ENCODE assay signal across 8 cellular contexts in genomic region chr1:211259596-211260126, GRCh38. TPM values are rescaled to one million over a fixed set of nuclear protein-coding genes. Genes with fewer than 3 reads are reported as not detected.
DNase-seq lines count a peak whose midpoint lies in the region; ATAC-seq, FAIRE-seq and TF ChIP-seq lines count a peak whose summit lies in the region.

No MANE protein-coding gene starts in this region.

- peak; percentile 6 for TF ChIP-seq CTCF in brain microvascular endothelial cell (IDR thresholded peaks at IDR 0.05; ENCODE audit: low read depth, low read length, missing control alignments)
- TF ChIP-seq CTCF in spleen (IDR thresholded peaks at IDR 0.05 in 8 of 11, conservative IDR thresholded peaks at IDR 0.05 in 3 of 11): no peak

- no peak for FAIRE-seq in RCC 7860 (lab: Jason Lieb, UNC)

- peak overlapping the region; percentile 90 for H3K27ac ChIP-seq in brain microvascular endothelial cell
- H3K27ac ChIP-seq in iPS-20b (ENCODE audit: low read length): peak overlapping the region; percentile 91
- peak overlapping the region; percentile 94 to 99 (median 99) for H3K27ac ChIP-seq in spleen

- no peaks in the 10 kb centered on the region for H3K36me3 ChIP-seq in brain microvascular endothelial cell (replicated peaks)
- H3K36me3 ChIP-seq in iPS-20b (ENCODE audit: insufficient read depth, low read depth, low read length): peaks cover 17% of the 10 kb centered on the region
- peaks cover 0 to 26% (median 0%) of the 10 kb centered on the region in 6 donors for H3K36me3 ChIP-seq in spleen

- 0 to 1% (median 0%) methylated on average over 24 to 41 of the region's 44 CpGs for WGBS in spleen, 5 donors

- ATAC-seq in HG03139 (IDR thresholded peaks at IDR 0.05; ENCODE audit: unreplicated experiment): peak; percentile 8

- H3K9me3 ChIP-seq in iPS-20b (ENCODE audit: insufficient read depth, low read depth, low read length) (no peaks in the 10 kb centered on the region), spleen (no peaks in the 10 kb centered on the region)

- DNase-seq in activated CD4-positive, alpha-beta T cell treated with anti-CD3 and anti-CD28 coated beads for 24 hours (ENCODE audit: low read depth in 2 of 2): peak; percentile 32
- no peak for DNase-seq in activated CD4-positive, alpha-beta T cell treated with anti-CD3 and anti-CD28 coated beads, Interleukin-2, amount 50 U/mL, for 1 hour
- DNase-seq in RCC 7860 (ENCODE audit: low spot score) (peak; percentile 37), brain microvascular endothelial cell (no peak), spleen (no peak), EL (no peak)

- H3K9ac ChIP-seq in iPS-20b (ENCODE audit: low read depth, low read length): peak overlapping the region; percentile 96

- H3K4me1 ChIP-seq in iPS-20b (ENCODE audit: insufficient read depth, low read length): peaks cover 23% of the 10 kb centered on the region; the same call in 1 of the 2 replicates
- H3K4me1 ChIP-seq in spleen: peaks cover 0 to 45% (median 28%) of the 10 kb centered on the region in 6 donors

- intact Hi-C loops in spleen (cut with DNase I; ENCODE audit: low total_unique reads): loop anchor here (10.0 kb wide), 1 partner anchor 55 kb away; no protein-coding TSS in a partner anchor

- peak overlapping the region; percentile 91 for H3K4me3 ChIP-seq in brain microvascular endothelial cell (ENCODE audit: low read depth, low read length)
- peak overlapping the region; percentile 87 for H3K4me3 ChIP-seq in iPS-20b (ENCODE audit: low read length)
- H3K4me3 ChIP-seq in spleen: peak overlapping the region; percentile 78 to 97 (median 88)

- H3K27me3 ChIP-seq in brain microvascular endothelial cell (replicated peaks) (no peaks in the 10 kb centered on the region), iPS-20b (ENCODE audit: insufficient read depth, low read length) (no peaks in the 10 kb centered on the region), spleen (replicated peaks in 1 of 7) (no peaks in the 10 kb centered on the region)

- in situ Hi-C loops in brain microvascular endothelial cell (cut with HindIII; ENCODE audit: low pct_ligation_motif_present, low sequenced_read_pairs): no loop called here

- TF ChIP-seq POLR2A in spleen (IDR thresholded peaks at IDR 0.05): no peak

RNA-seq across cellular contexts. Expression of gene RCOR3, which starts 0.5 kb away (rescaled TPM):
- total RNA-seq in spleen: 10 to 100 TPM; 56.3 to 94.3 (median 75.4) TPM
- polyA plus RNA-seq in spleen: 10 to 100 TPM; 20.9 to 32.6 (median 28.8) TPM

Comparison
In these comparisons a context has a peak if more than half of its experiments do, and no peak if none do; other contexts are left out.
1. DNase-seq: peak in activated CD4-positive, alpha-beta T cell treated with anti-CD3 and anti-CD28 coated beads for 24 hours (2 of 2) and RCC 7860 (single experiment); none in activated CD4-positive, alpha-beta T cell treated with anti-CD3 and anti-CD28 coated beads, Interleukin-2, amount 50 U/mL, for 1 hour (single experiment), brain microvascular endothelial cell (single experiment), spleen (single experiment) and EL (single experiment).
2. Peak in every context shown above with its lines, with median percentiles within 50 percentile points of each other: H3K27ac ChIP-seq and H3K4me3 ChIP-seq.